Comparison of ENCODE assay signal across 8 cellular contexts in the genomic region with DNA sequence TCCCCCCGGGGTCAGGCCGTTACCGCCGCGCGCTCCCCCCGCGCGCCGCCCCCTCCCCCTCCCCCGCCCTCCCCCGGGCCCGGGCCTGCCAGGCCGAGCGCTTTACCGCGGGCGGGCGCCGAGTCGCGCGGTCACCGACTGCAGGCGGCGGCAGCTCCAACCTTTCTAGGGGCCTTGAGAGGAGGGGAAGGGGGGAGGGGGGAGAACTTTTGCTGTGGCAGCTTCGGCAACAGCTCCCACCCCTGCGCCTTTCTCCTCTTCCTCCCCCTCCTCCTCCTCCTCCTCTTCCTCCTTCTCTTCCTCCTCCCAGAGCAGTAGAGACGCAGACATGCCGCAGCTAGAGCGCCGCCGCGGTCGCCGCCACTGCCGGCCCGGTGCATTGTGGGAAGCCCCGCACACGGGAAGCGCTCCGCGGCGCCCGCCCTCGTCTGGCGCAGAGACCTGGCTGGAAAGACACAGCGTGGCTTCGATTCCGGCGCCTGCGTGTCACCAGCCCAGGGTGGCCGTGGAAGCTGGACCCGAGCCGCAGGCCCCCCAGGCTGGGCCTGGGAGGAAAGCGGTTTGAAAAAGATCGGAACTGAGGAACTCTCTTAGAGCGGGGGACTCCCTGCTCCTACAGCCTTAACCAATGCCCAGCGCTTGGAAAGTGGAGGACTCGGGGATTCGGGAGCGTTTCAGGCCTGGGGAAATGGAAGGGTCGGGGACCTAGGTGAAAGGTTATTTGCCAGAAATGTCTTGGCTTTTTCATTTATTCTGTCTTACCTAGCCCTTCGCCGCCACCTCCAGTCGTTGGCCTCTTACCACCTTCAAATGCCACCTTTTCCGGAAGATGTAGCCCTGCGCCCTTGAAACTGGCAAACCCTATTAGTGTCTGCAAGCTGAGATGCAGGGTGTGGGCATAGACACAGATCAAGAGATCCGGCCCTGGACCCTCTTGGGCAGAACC. TPM values are rescaled to one million over a fixed set of nuclear protein-coding genes. Genes with fewer than 3 reads are reported as not detected.
DNase-seq lines count a peak whose midpoint lies in the region; ATAC-seq and TF ChIP-seq lines count a peak whose summit lies in the region.

A gene with protein sequence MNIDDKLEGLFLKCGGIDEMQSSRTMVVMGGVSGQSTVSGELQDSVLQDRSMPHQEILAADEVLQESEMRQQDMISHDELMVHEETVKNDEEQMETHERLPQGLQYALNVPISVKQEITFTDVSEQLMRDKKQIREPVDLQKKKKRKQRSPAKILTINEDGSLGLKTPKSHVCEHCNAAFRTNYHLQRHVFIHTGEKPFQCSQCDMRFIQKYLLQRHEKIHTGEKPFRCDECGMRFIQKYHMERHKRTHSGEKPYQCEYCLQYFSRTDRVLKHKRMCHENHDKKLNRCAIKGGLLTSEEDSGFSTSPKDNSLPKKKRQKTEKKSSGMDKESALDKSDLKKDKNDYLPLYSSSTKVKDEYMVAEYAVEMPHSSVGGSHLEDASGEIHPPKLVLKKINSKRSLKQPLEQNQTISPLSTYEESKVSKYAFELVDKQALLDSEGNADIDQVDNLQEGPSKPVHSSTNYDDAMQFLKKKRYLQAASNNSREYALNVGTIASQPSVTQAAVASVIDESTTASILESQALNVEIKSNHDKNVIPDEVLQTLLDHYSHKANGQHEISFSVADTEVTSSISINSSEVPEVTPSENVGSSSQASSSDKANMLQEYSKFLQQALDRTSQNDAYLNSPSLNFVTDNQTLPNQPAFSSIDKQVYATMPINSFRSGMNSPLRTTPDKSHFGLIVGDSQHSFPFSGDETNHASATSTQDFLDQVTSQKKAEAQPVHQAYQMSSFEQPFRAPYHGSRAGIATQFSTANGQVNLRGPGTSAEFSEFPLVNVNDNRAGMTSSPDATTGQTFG (minus strand): TSS at position 330 of the 946 bp plus-strand sequence. CDS start 61,685 bp downstream, outside the sequence.

- ATAC-seq in HG02870 (IDR thresholded peaks at IDR 0.05; ENCODE audit: unreplicated experiment) (peak; percentile 89), psoas muscle (peak; percentile 99 to 100 (median 99))

- TF ChIP-seq CTCF in GM13977 (IDR thresholded peaks at IDR 0.05; ENCODE audit: extremely low read depth, insufficient read depth, missing control alignments): no peak
- peak in 1 of 2 donors; percentile 45 for TF ChIP-seq CTCF in right atrium auricular region (IDR thresholded peaks at IDR 0.05)
- no peak for TF ChIP-seq CTCF in psoas muscle (IDR thresholded peaks at IDR 0.05)

- in situ Hi-C loops in GM13977 (cut with MboI; ENCODE audit: low pct_unique_long_range_greater_than_20kb, low sequenced_read_pairs, unreplicated experiment): no loop called here

- intact Hi-C loops in psoas muscle (cut with DNase I): no loop called here

- H3K36me3 ChIP-seq in right atrium auricular region: no peaks in the 10 kb centered on the region
- H3K36me3 ChIP-seq in psoas muscle (ENCODE audit: insufficient read depth in 1 of 2, low read depth in 1 of 2): peaks cover 0 to 3% of the 10 kb centered on the region in 2 donors
- H3K36me3 ChIP-seq in urinary bladder (ENCODE audit: insufficient read depth): no peaks in the 10 kb centered on the region

- peaks cover 0 to 32% of the 10 kb centered on the region in 2 donors for H3K4me1 ChIP-seq in right atrium auricular region
- H3K4me1 ChIP-seq in psoas muscle: peaks cover 20% of the 10 kb centered on the region
- no peaks in the 10 kb centered on the region for H3K4me1 ChIP-seq in urinary bladder (ENCODE audit: insufficient read depth)

- 0 to 1% (median 1%) methylated on average over 53 to 69 of the region's 69 CpGs for WGBS in psoas muscle, 3 donors
- under 1% methylated on average over 69 of the region's 69 CpGs for WGBS in urinary bladder

- H3K4me3 ChIP-seq in right atrium auricular region: peak within 1 kb of the TSS; percentile 81 to 84
- peak within 1 kb of the TSS; percentile 88 for H3K4me3 ChIP-seq in psoas muscle
- H3K4me3 ChIP-seq in urinary bladder (ENCODE audit: low read depth, low read length): peak within 1 kb of the TSS; percentile 96

- peak within 1 kb of the TSS; percentile 90 for H3K27ac ChIP-seq in angular gyrus (ENCODE audit: low read depth, low read length)
- H3K27ac ChIP-seq in right atrium auricular region: peak within 1 kb of the TSS; percentile 93 to 94
- H3K27ac ChIP-seq in psoas muscle: peak within 1 kb of the TSS; percentile 95
- peak within 1 kb of the TSS; percentile 90 for H3K27ac ChIP-seq in urinary bladder (ENCODE audit: low read depth)

- H3K9me3 ChIP-seq in right atrium auricular region (no peaks in the 10 kb centered on the region), psoas muscle (no peaks in the 10 kb centered on the region)

- no peaks in the 10 kb centered on the region for H3K27me3 ChIP-seq in right atrium auricular region
- no peaks in the 10 kb centered on the region for H3K27me3 ChIP-seq in psoas muscle (ENCODE audit: insufficient read depth in 3 of 3, low read length in 2 of 3)

- DNase-seq in GM13977 (ENCODE audit: low spot score) (peak; percentile 90), NCI-H1694 treated with DMSO at 0.1 percent for 48 hours (lab: John Stamatoyannopoulos, UW) (peak; percentile 68), T-helper 2 cell (peak; percentile 83 to 96 (median 85)), right atrium auricular region (ENCODE audit: low spot score) (peak; percentile 89), psoas muscle (peak; percentile 92 to 95)

RNA-seq across cellular contexts. Expression of the gene that starts here (rescaled TPM):
- total RNA-seq in right atrium auricular region (10 to 100 TPM; 21.3 to 24.3 TPM), psoas muscle (10 to 100 TPM; 22.7 to 29.8 (median 27.8) TPM), urinary bladder (62.7 TPM)
- polyA plus RNA-seq in psoas muscle (10 to 100 TPM in 1 of 3 donors, 1 to 10 TPM in 2; 3.5 to 13.8 (median 3.7) TPM), urinary bladder (12.1 TPM)

Comparison
In these comparisons a context has a peak if more than half of its experiments do, and no peak if none do; other contexts are left out.
1. Peak in every context shown above with its lines: DNase-seq, ATAC-seq, H3K4me3 ChIP-seq and H3K27ac ChIP-seq.